Comparison of ENCODE assay signal across 10 cellular contexts in genomic region chr13:46603165-46603603, GRCh38. TPM values are rescaled to one million over a fixed set of nuclear protein-coding genes. Genes with fewer than 3 reads are reported as not detected.
DNase-seq lines count a peak whose midpoint lies in the region; ATAC-seq and TF ChIP-seq lines count a peak whose summit lies in the region.
"Had no signal": no experiment of that assay in that cellular context is flagged by ENCODE, and none has a peak within 500 bp of the region (broad histone marks: within the 10 kb centered on the region; RNA-seq: fewer than 3 reads in every experiment).

No MANE protein-coding gene starts in this region.

- no TSS peak for BruUV-seq in Panc1 (replicated peaks; lab: Mats Ljungman, UMichigan)

- no peaks in the 10 kb centered on the region for H3K36me3 Mint-ChIP-seq in glutamatergic neuron (ENCODE audit: unreplicated experiment)
- H3K36me3 Mint-ChIP-seq: CD8-positive, alpha-beta memory T cell had no signal

- no peak overlapping the region for H2BK120ac ChIP-seq in neuronal stem cell (ENCODE audit: low read depth, low read length)

- no peak overlapping the region for H2BK5ac ChIP-seq in neuronal stem cell (ENCODE audit: low read length)

- peaks cover 7% of the 10 kb centered on the region for H3K9me3 Mint-ChIP-seq in glutamatergic neuron (ENCODE audit: unreplicated experiment)
- H3K9me3 Mint-ChIP-seq: CD8-positive, alpha-beta memory T cell had no signal

- H3K18ac ChIP-seq in neuronal stem cell (ENCODE audit: low read length) = no peak overlapping the region

- no peaks in the 10 kb centered on the region for H3K9me3 ChIP-seq in Panc1 (ENCODE audit: control insufficient read depth, insufficient read depth, low read depth, low read length)
- no peaks in the 10 kb centered on the region for H3K9me3 ChIP-seq in uterus
- H3K9me3 ChIP-seq in neuronal stem cell (replicated peaks in 1 of 2; ENCODE audit: control insufficient read depth in 2 of 2, insufficient read depth in 1 of 2, low read depth in 1 of 2, low read length in 2 of 2) = peaks cover 0 to 4% of the 10 kb centered on the region in 2 donors

- no peak for TF ChIP-seq POLR2A in uterus (IDR thresholded peaks at IDR 0.05)

- H3K79me1 ChIP-seq in neuronal stem cell (ENCODE audit: low read depth, low read length) = no peaks in the 10 kb centered on the region

- H3K27me3 ChIP-seq in Panc1 (ENCODE audit: control insufficient read depth, insufficient read depth, low read length) (no peaks in the 10 kb centered on the region), uterus (no peaks in the 10 kb centered on the region), neuronal stem cell (ENCODE audit: control insufficient read depth in 3 of 3, insufficient read depth in 3 of 3, low read depth in 1 of 3, low read length in 3 of 3) (no peaks in the 10 kb centered on the region)

- H2BK12ac ChIP-seq in neuronal stem cell (ENCODE audit: low read length) = no peak overlapping the region

- H4K8ac ChIP-seq in neuronal stem cell (ENCODE audit: low read depth, low read length) = no peak overlapping the region

- H3K4me1 ChIP-seq in Panc1 (ENCODE audit: control insufficient read depth, insufficient read depth, low read length) = peaks cover 3% of the 10 kb centered on the region; the same call in 1 of the 2 replicates
- H3K4me1 ChIP-seq in uterus = peaks cover 0 to 14% of the 10 kb centered on the region in 2 donors
- peaks cover 0 to 2% of the 10 kb centered on the region in 2 donors for H3K4me1 ChIP-seq in neuronal stem cell (ENCODE audit: control insufficient read depth in 2 of 2, insufficient read depth in 1 of 2, low read depth in 1 of 2, low read length in 2 of 2)

- in situ Hi-C loops in Panc1 (cut with HindIII; ENCODE audit: low pct_unique_long_range_greater_than_20kb, low sequenced_read_pairs) = no loop called here

- DNase-seq in Right ventricle myocardium inferior (ENCODE audit: missing footprints) (no peak), cardiac septum (ENCODE audit: low spot score) (no peak), Panc1 (ENCODE audit: low read depth, low spot score) (no peak), glutamatergic neuron (no peak), uterus (no peak), neuronal stem cell (ENCODE audit: low spot score) (no peak), EL (no peak), NCI-H2171 (lab: John Stamatoyannopoulos, UW) (no peak)
- DNase-seq: activated naive CD4-positive, alpha-beta T cell treated with anti-CD3 and anti-CD28 coated beads, Interleukin-2, amount 50 U/mL, for 16 hours; CD8-positive, alpha-beta memory T cell had no signal

- POLR2A ChIA-PET in Panc1 (lab: Charles Lee) = no interaction called here

- H3K4me1 Mint-ChIP-seq in glutamatergic neuron (ENCODE audit: low read depth, unreplicated experiment) = peaks cover 16% of the 10 kb centered on the region

- no peak overlapping the region for H4K91ac ChIP-seq in neuronal stem cell (ENCODE audit: low read depth, low read length, poor library complexity)

- H2AFZ ChIP-seq in neuronal stem cell (ENCODE audit: low read length) = no peak overlapping the region

- H3K4me3 ChIP-seq in Panc1 (ENCODE audit: low read depth in 2 of 2, low read length in 2 of 2) (no peak overlapping the region), uterus (no peak overlapping the region), neuronal stem cell (ENCODE audit: low read length in 2 of 2) (no peak overlapping the region)

- no peak overlapping the region for H2BK15ac ChIP-seq in neuronal stem cell (ENCODE audit: low read length)

- WGBS in neuronal stem cell (ENCODE audit: extremely low coverage in 2 of 2, insufficient read length in 2 of 2, insufficient replicate concordance in 1 of 2), 2 donors = no CpG with 5 or more reads among the region's 4 CpGs

- no peak overlapping the region for H3K23ac ChIP-seq in neuronal stem cell (ENCODE audit: low read depth, low read length, poor library complexity)

- H3K4me2 ChIP-seq in neuronal stem cell (ENCODE audit: insufficient read depth, low read length, poor library complexity, severe bottlenecking) = no peak overlapping the region

- H3K27ac Mint-ChIP-seq in glutamatergic neuron (ENCODE audit: unreplicated experiment) = no peak overlapping the region

- H3K36me3 ChIP-seq in Panc1 (ENCODE audit: control insufficient read depth, insufficient read depth, low read length) = no peaks in the 10 kb centered on the region
- no peaks in the 10 kb centered on the region for H3K36me3 ChIP-seq in uterus
- no peaks in the 10 kb centered on the region for H3K36me3 ChIP-seq in neuronal stem cell (replicated peaks in 1 of 2; ENCODE audit: control insufficient read depth in 2 of 2, insufficient read depth in 2 of 2, low read length in 2 of 2)

- no peak overlapping the region for H3K4ac ChIP-seq in neuronal stem cell (ENCODE audit: low read length)

- H3K27ac ChIP-seq in Panc1 (ENCODE audit: low read length) (no peak overlapping the region), uterus (peak overlapping the region; percentile 28 to 68), neuronal stem cell (replicated peaks; ENCODE audit: low read length) (no peak overlapping the region)

- no peak overlapping the region for H2AK5ac ChIP-seq in neuronal stem cell (ENCODE audit: low read depth, low read length)

- CTCF ChIA-PET in Panc1 (lab: Charles Lee) = no interaction called here

- H3K14ac ChIP-seq in neuronal stem cell (ENCODE audit: low read length) = no peak overlapping the region

- intact Hi-C loops in Right ventricle myocardium inferior (cut with DNase I) = no loop called here
- intact Hi-C loops in cardiac septum (cut with DNase I) = no loop called here
- intact Hi-C loops in Panc1 (cut with micrococcal nuclease; ENCODE audit: unreplicated experiment) = no loop called here
- intact Hi-C loops in uterus (cut with DNase I; ENCODE audit: low total_unique reads) = no loop called here

- ATAC-seq in Right ventricle myocardium inferior (peak; percentile 24), Panc1 (no peak)

- no peak overlapping the region for H3K9ac ChIP-seq in neuronal stem cell (ENCODE audit: low read depth, low read length, poor library complexity)

- no peaks in the 10 kb centered on the region for H3K27me3 Mint-ChIP-seq in glutamatergic neuron (ENCODE audit: unreplicated experiment)
- H3K27me3 Mint-ChIP-seq: CD8-positive, alpha-beta memory T cell had no signal

- no peak overlapping the region for H3K4me3 Mint-ChIP-seq in glutamatergic neuron (ENCODE audit: unreplicated experiment)
- H3K4me3 Mint-ChIP-seq: CD8-positive, alpha-beta memory T cell had no signal

- TF ChIP-seq CTCF in Panc1 (IDR thresholded peaks at IDR 0.05) = peak; percentile 40
- peak; percentile 10 for TF ChIP-seq CTCF in glutamatergic neuron (IDR thresholded peaks at IDR 0.05; ENCODE audit: partially characterized antibody, unreplicated experiment)
- no peak for TF ChIP-seq CTCF in uterus (IDR thresholded peaks at IDR 0.05)

RNA-seq across cellular contexts. Expression of gene LRCH1, which starts 50.2 kb away (rescaled TPM):
- total RNA-seq in Right ventricle myocardium inferior (11.9 TPM), cardiac septum (19.3 TPM), Panc1 (2021; ENCODE audit: unreplicated experiment) (7.9 TPM), glutamatergic neuron (ENCODE audit: unreplicated experiment) (40.6 TPM), uterus (10 to 100 TPM; 29.1 to 55.6 (median 36.2) TPM)
- polyA plus RNA-seq in Panc1 (2012; ENCODE audit: insufficient read length) = 5.8 TPM
- 2.3 TPM for polyA plus RNA-seq in neuronal stem cell (2013, experiment 1 of 2)
- 2.6 TPM for polyA plus RNA-seq in neuronal stem cell (2013, experiment 2 of 2)

Comparison
In these comparisons a context has a peak if more than half of its experiments do, and no peak if none do; other contexts are left out.
1. H3K27ac ChIP-seq: peak in uterus (2 of 2); none in Panc1 (single experiment) and neuronal stem cell (single experiment).
2. CTCF ChIP-seq: peak in Panc1 (single experiment) and glutamatergic neuron (single experiment); none in uterus (0 of 4).